Comparison of ENCODE assay signal across 10 cellular contexts in genomic region chr2:201466050-201466660, GRCh38. TPM values are rescaled to one million over a fixed set of nuclear protein-coding genes. Genes with fewer than 3 reads are reported as not detected.
DNase-seq lines count a peak whose midpoint lies in the region; ATAC-seq and TF ChIP-seq lines count a peak whose summit lies in the region.
"Had no signal": no experiment of that assay in that cellular context is flagged by ENCODE, and none has a peak within 500 bp of the region (broad histone marks: within the 10 kb centered on the region; RNA-seq: fewer than 3 reads in every experiment).

No MANE protein-coding gene starts in this region.

- intact Hi-C loops in CD14-positive monocyte (cut with micrococcal nuclease), result no loop called here

- H3K27ac ChIP-seq in epithelial cell of prostate, result peak overlapping the region; percentile 53

- H3K9me3 Mint-ChIP-seq in nephron progenitor cell (peaks cover 19% of the 10 kb centered on the region), CD14-positive monocyte (peaks cover 0 to 2% (median 0%) of the 10 kb centered on the region in 7 donors)

- ATAC-seq in HG03159 (IDR thresholded peaks at IDR 0.05; ENCODE audit: unreplicated experiment), result no peak
- no peak for ATAC-seq in GM19324 (IDR thresholded peaks at IDR 0.05; ENCODE audit: low FRiP score, unreplicated experiment)
- no peak for ATAC-seq in GM18505 (IDR thresholded peaks at IDR 0.05; ENCODE audit: unreplicated experiment)

- TF ChIP-seq CTCF in nephron progenitor cell (IDR thresholded peaks at IDR 0.05) (no peak), CD14-positive monocyte (IDR thresholded peaks at IDR 0.05) (no peak)

- peaks cover 3% of the 10 kb centered on the region for H3K27me3 Mint-ChIP-seq in nephron progenitor cell (ENCODE audit: low read depth, poor library complexity)
- H3K27me3 Mint-ChIP-seq in CD14-positive monocyte (ENCODE audit: low read depth in 3 of 3), result no peaks in the 10 kb centered on the region
- H3K27me3 Mint-ChIP-seq: activated B cell treated with CpG ODN at 0.5 μM for 24 hours had no signal

- TF ChIP-seq POLR2A in GM18505 (IDR thresholded peaks at IDR 0.05; ENCODE audit: borderline replicate concordance, extremely low read depth, insufficient read depth, insufficient read length), result no peak

- peak overlapping the region; percentile 87 for H3K27ac Mint-ChIP-seq in nephron progenitor cell
- H3K27ac Mint-ChIP-seq in CD14-positive monocyte, result no peak overlapping the region
- H3K27ac Mint-ChIP-seq: activated B cell treated with CpG ODN at 0.5 μM for 24 hours had no signal

- H3K4me1 Mint-ChIP-seq in nephron progenitor cell (peaks cover 9% of the 10 kb centered on the region), CD14-positive monocyte (no peaks in the 10 kb centered on the region)
- H3K4me1 Mint-ChIP-seq: activated B cell treated with CpG ODN at 0.5 μM for 24 hours had no signal

- H3K36me3 Mint-ChIP-seq in nephron progenitor cell (ENCODE audit: low read depth), result peaks cover 70% of the 10 kb centered on the region
- H3K36me3 Mint-ChIP-seq in CD14-positive monocyte, result peaks cover 37 to 59% of the 10 kb centered on the region in 2 donors

- H3K4me3 Mint-ChIP-seq in nephron progenitor cell, result no peak overlapping the region
- H3K4me3 Mint-ChIP-seq in CD14-positive monocyte, result no peak overlapping the region
- H3K4me3 Mint-ChIP-seq: activated B cell treated with CpG ODN at 0.5 μM for 24 hours had no signal

- peak; percentile 80 for DNase-seq in AG20443 (ENCODE audit: low spot score)
- DNase-seq in NCI-H524 treated with DMSO at 0.1 percent for 48 hours (lab: John Stamatoyannopoulos, UW), result peak; percentile 72
- DNase-seq in epithelial cell of prostate (ENCODE audit: low read depth, low spot score), result peak; percentile 31
- DNase-seq in nephron progenitor cell, result no peak
- no peak for DNase-seq in CD14-positive monocyte (ENCODE audit: low spot score)
- DNase-seq: activated B cell treated with CpG ODN at 0.5 μM for 24 hours, occipital lobe had no signal

RNA-seq across cellular contexts. Expression of gene STRADB, which starts 14.6 kb away (rescaled TPM):
- 10 to 100 TPM; 22.0 to 25.6 TPM for polyA plus RNA-seq in CD14-positive monocyte

RNA-seq across cellular contexts. Expression of gene TRAK2, which starts 14.9 kb away (rescaled TPM):
- polyA plus RNA-seq in CD14-positive monocyte, result 10 to 100 TPM; 15.3 to 16.8 TPM

Comparison
In these comparisons a context has a peak if more than half of its experiments do, and no peak if none do; other contexts are left out.
1. DNase-seq: peak in AG20443 (single experiment), NCI-H524 treated with DMSO at 0.1 percent for 48 hours (single experiment) and epithelial cell of prostate (single experiment); none in nephron progenitor cell (single experiment) and CD14-positive monocyte (single experiment).